In the genomic region with DNA sequence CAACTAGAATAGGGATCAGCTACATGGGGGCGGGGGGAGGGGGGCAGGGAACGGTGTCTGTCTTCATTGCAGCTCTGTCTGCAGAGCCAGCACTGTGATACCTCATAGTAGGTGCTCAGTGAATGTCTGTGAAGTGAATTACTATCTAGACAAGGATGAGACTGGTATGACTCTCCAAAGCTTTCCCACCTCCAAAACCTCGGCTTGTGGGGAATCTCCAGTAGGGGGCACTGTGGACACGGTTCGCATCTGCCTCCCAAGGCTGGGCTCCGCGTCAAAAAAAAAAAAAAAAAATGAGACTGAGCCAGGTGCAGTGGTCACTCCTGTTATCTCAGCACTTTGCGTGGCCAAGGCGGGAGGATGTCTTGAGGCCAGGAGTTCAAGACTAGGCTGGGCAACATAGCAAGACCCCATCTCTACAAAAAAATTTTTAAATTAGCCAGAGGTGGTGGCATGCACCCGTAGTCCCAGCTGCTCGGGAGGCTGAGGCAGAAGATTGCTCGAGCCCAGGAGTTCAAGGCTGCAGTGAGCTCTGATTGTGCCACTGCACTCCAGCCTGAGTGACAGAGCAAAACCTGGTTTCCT, we compare ENCODE assay signal across 1 cellular context.
TF ChIP-seq lines count a peak whose summit lies in the region.

No MANE protein-coding gene starts in this region.

TF ChIP-seq in SK-N-SH, 30 proteins besides CTCF, POLR2A, EP300 and RAD21 (continued from another document):
- TF ChIP-seq, protein P1, sequence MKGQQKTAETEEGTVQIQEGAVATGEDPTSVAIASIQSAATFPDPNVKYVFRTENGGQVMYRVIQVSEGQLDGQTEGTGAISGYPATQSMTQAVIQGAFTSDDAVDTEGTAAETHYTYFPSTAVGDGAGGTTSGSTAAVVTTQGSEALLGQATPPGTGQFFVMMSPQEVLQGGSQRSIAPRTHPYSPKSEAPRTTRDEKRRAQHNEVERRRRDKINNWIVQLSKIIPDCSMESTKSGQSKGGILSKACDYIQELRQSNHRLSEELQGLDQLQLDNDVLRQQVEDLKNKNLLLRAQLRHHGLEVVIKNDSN (IDR thresholded peaks at IDR 0.05; ENCODE audit: borderline replicate concordance, low read depth) = no peak
- TF ChIP-seq, protein P2, sequence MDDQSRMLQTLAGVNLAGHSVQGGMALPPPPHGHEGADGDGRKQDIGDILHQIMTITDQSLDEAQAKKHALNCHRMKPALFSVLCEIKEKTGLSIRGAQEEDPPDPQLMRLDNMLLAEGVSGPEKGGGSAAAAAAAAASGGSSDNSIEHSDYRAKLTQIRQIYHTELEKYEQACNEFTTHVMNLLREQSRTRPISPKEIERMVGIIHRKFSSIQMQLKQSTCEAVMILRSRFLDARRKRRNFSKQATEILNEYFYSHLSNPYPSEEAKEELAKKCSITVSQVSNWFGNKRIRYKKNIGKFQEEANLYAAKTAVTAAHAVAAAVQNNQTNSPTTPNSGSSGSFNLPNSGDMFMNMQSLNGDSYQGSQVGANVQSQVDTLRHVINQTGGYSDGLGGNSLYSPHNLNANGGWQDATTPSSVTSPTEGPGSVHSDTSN (IDR thresholded peaks at IDR 0.05) = 0 out of 2 replicates have a peak, but pooled peaks have one; percentile 21
- TF ChIP-seq RCOR1 (IDR thresholded peaks at IDR 0.05; ENCODE audit: low read length) = no peak
- no peak for TF ChIP-seq NRF1 (IDR thresholded peaks at IDR 0.05; ENCODE audit: low read depth, low read length)
- TF ChIP-seq, protein P3, sequence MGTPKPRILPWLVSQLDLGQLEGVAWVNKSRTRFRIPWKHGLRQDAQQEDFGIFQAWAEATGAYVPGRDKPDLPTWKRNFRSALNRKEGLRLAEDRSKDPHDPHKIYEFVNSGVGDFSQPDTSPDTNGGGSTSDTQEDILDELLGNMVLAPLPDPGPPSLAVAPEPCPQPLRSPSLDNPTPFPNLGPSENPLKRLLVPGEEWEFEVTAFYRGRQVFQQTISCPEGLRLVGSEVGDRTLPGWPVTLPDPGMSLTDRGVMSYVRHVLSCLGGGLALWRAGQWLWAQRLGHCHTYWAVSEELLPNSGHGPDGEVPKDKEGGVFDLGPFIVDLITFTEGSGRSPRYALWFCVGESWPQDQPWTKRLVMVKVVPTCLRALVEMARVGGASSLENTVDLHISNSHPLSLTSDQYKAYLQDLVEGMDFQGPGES (IDR thresholded peaks at IDR 0.05; ENCODE audit: low read depth, low read length) = no peak
- TF ChIP-seq ELF1 (IDR thresholded peaks at IDR 0.05) = no peak
- TF ChIP-seq, protein P4, sequence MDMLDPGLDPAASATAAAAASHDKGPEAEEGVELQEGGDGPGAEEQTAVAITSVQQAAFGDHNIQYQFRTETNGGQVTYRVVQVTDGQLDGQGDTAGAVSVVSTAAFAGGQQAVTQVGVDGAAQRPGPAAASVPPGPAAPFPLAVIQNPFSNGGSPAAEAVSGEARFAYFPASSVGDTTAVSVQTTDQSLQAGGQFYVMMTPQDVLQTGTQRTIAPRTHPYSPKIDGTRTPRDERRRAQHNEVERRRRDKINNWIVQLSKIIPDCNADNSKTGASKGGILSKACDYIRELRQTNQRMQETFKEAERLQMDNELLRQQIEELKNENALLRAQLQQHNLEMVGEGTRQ (IDR thresholded peaks at IDR 0.05; ENCODE audit: borderline replicate concordance, low read depth, low read length) = no peak
- no peak for TF ChIP-seq GABPA (IDR thresholded peaks at IDR 0.05; ENCODE audit: low read depth)
- no peak for TF ChIP-seq MEF2A (IDR thresholded peaks at IDR 0.05; ENCODE audit: borderline replicate concordance, low read depth)
- peak; percentile 83 for TF ChIP-seq NFIC (IDR thresholded peaks at IDR 0.05; ENCODE audit: borderline replicate concordance)
- no peak for TF ChIP-seq EZH2phosphoT487 (IDR thresholded peaks at IDR 0.05; ENCODE audit: borderline replicate concordance, low read depth)
- no peak; the same call in 1 of the 2 replicates for TF ChIP-seq POLR2AphosphoS5 (IDR thresholded peaks at IDR 0.05; ENCODE audit: low read depth, low read length)
- peak; percentile 70 for TF ChIP-seq SMC3 (IDR thresholded peaks at IDR 0.05; ENCODE audit: low read depth, low read length)
- TF ChIP-seq SIN3A (IDR thresholded peaks at IDR 0.05; ENCODE audit: borderline replicate concordance, low read depth, low read length) = peak; percentile 67; the same call in 1 of the 2 replicates
- TF ChIP-seq, protein P5, sequence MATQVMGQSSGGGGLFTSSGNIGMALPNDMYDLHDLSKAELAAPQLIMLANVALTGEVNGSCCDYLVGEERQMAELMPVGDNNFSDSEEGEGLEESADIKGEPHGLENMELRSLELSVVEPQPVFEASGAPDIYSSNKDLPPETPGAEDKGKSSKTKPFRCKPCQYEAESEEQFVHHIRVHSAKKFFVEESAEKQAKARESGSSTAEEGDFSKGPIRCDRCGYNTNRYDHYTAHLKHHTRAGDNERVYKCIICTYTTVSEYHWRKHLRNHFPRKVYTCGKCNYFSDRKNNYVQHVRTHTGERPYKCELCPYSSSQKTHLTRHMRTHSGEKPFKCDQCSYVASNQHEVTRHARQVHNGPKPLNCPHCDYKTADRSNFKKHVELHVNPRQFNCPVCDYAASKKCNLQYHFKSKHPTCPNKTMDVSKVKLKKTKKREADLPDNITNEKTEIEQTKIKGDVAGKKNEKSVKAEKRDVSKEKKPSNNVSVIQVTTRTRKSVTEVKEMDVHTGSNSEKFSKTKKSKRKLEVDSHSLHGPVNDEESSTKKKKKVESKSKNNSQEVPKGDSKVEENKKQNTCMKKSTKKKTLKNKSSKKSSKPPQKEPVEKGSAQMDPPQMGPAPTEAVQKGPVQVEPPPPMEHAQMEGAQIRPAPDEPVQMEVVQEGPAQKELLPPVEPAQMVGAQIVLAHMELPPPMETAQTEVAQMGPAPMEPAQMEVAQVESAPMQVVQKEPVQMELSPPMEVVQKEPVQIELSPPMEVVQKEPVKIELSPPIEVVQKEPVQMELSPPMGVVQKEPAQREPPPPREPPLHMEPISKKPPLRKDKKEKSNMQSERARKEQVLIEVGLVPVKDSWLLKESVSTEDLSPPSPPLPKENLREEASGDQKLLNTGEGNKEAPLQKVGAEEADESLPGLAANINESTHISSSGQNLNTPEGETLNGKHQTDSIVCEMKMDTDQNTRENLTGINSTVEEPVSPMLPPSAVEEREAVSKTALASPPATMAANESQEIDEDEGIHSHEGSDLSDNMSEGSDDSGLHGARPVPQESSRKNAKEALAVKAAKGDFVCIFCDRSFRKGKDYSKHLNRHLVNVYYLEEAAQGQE (IDR thresholded peaks at IDR 0.05; ENCODE audit: low read depth, low read length) = no peak
- TF ChIP-seq MXI1 (IDR thresholded peaks at IDR 0.05; ENCODE audit: low read depth, low read length) = no peak
- TF ChIP-seq FOXJ3 (CRISPR knock-in tag; IDR thresholded peaks at IDR 0.05) = no peak
- TF ChIP-seq YY1 (IDR thresholded peaks at IDR 0.05; ENCODE audit: low read depth) = no peak
- no peak for TF ChIP-seq GATA2 (CRISPR knock-in tag; IDR thresholded peaks at IDR 0.05)
- peak; percentile 61 for TF ChIP-seq TCF12 (IDR thresholded peaks at IDR 0.05)
- TF ChIP-seq JUND (IDR thresholded peaks at IDR 0.05) = 0 out of 2 replicates have a peak, but pooled peaks have one; percentile 12
- TF ChIP-seq TEAD4 (IDR thresholded peaks at IDR 0.05; ENCODE audit: borderline replicate concordance, insufficient read depth) = 0 out of 2 replicates have a peak, but pooled peaks have one; percentile 17
- TF ChIP-seq FOXM1 (IDR thresholded peaks at IDR 0.05; ENCODE audit: low read depth) = no peak
